Comparison of ENCODE assay signal across 2 cellular contexts in the genomic region with DNA sequence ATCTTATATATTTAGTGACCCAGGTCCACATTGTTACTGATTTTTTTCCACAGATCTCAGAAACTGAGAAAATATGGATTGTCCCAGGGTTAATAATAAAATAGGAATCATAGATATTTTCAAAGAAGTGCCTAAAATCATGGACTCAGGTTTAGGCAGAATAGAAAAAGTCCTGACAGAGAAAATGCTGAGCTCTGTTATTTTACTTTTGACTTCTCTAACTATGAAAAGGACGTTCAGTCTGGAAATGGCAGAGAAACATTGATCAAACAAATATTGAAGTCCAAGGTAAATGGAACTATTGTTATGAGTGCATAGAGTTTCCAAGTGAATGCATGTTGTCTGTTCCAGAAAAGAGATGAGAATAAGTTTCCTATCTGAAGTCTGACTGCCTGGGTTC.
TF ChIP-seq lines count a peak whose summit lies in the region.

No MANE protein-coding gene starts in this region.

TF ChIP-seq in HepG2, 621 proteins besides CTCF, POLR2A, EP300 and RAD21 (continued from another document):
- TF ChIP-seq ZBTB14 (CRISPR knock-in tag; IDR thresholded peaks at IDR 0.05) (no peak), U2AF2 (IDR thresholded peaks at IDR 0.05; ENCODE audit: low read depth, low read length) (no peak), ISL2 (CRISPR knock-in tag; IDR thresholded peaks at IDR 0.05) (no peak), KMT2A (CRISPR knock-in tag; IDR thresholded peaks at IDR 0.05) (no peak), ZNF788 (CRISPR knock-in tag; IDR thresholded peaks at IDR 0.05; ENCODE audit: borderline replicate concordance) (no peak), MAFF (IDR thresholded peaks at IDR 0.05; ENCODE audit: low read depth, low read length) (peak; percentile 71; the same call in 1 of the 2 replicates), TAF1 (CRISPR knock-in tag; IDR thresholded peaks at IDR 0.05) (no peak), ZNF207 (IDR thresholded peaks at IDR 0.05; ENCODE audit: borderline replicate concordance) (no peak), ZNF317 (CRISPR knock-in tag; IDR thresholded peaks at IDR 0.05) (0 out of 2 replicates have a peak, but pooled peaks have one; percentile 39)
- TF ChIP-seq, protein P1, sequence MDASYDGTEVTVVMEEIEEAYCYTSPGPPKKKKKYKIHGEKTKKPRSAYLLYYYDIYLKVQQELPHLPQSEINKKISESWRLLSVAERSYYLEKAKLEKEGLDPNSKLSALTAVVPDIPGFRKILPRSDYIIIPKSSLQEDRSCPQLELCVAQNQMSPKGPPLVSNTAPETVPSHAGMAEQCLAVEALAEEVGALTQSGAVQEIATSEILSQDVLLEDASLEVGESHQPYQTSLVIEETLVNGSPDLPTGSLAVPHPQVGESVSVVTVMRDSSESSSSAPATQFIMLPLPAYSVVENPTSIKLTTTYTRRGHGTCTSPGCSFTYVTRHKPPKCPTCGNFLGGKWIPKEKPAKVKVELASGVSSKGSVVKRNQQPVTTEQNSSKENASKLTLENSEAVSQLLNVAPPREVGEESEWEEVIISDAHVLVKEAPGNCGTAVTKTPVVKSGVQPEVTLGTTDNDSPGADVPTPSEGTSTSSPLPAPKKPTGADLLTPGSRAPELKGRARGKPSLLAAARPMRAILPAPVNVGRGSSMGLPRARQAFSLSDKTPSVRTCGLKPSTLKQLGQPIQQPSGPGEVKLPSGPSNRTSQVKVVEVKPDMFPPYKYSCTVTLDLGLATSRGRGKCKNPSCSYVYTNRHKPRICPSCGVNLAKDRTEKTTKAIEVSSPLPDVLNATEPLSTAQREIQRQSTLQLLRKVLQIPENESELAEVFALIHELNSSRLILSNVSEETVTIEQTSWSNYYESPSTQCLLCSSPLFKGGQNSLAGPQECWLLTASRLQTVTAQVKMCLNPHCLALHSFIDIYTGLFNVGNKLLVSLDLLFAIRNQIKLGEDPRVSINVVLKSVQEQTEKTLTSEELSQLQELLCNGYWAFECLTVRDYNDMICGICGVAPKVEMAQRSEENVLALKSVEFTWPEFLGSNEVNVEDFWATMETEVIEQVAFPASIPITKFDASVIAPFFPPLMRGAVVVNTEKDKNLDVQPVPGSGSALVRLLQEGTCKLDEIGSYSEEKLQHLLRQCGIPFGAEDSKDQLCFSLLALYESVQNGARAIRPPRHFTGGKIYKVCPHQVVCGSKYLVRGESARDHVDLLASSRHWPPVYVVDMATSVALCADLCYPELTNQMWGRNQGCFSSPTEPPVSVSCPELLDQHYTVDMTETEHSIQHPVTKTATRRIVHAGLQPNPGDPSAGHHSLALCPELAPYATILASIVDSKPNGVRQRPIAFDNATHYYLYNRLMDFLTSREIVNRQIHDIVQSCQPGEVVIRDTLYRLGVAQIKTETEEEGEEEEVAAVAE (CRISPR knock-in tag; IDR thresholded peaks at IDR 0.05; ENCODE audit: borderline replicate concordance), result no peak
- TF ChIP-seq, protein P2, sequence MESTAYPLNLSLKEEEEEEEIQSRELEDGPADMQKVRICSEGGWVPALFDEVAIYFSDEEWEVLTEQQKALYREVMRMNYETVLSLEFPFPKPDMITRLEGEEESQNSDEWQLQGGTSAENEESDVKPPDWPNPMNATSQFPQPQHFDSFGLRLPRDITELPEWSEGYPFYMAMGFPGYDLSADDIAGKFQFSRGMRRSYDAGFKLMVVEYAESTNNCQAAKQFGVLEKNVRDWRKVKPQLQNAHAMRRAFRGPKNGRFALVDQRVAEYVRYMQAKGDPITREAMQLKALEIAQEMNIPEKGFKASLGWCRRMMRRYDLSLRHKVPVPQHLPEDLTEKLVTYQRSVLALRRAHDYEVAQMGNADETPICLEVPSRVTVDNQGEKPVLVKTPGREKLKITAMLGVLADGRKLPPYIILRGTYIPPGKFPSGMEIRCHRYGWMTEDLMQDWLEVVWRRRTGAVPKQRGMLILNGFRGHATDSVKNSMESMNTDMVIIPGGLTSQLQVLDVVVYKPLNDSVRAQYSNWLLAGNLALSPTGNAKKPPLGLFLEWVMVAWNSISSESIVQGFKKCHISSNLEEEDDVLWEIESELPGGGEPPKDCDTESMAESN (CRISPR knock-in tag; conservative IDR thresholded peaks at IDR 0.05), result no peak
- TF ChIP-seq, protein P3, sequence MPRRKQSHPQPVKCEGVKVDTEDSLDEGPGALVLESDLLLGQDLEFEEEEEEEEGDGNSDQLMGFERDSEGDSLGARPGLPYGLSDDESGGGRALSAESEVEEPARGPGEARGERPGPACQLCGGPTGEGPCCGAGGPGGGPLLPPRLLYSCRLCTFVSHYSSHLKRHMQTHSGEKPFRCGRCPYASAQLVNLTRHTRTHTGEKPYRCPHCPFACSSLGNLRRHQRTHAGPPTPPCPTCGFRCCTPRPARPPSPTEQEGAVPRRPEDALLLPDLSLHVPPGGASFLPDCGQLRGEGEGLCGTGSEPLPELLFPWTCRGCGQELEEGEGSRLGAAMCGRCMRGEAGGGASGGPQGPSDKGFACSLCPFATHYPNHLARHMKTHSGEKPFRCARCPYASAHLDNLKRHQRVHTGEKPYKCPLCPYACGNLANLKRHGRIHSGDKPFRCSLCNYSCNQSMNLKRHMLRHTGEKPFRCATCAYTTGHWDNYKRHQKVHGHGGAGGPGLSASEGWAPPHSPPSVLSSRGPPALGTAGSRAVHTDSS (CRISPR knock-in tag; conservative IDR thresholded peaks at IDR 0.05), result no peak

TF ChIP-seq in K562, 482 proteins besides CTCF, POLR2A, EP300 and RAD21 (continued from another document):
- TF ChIP-seq DLX4 (CRISPR knock-in tag; IDR thresholded peaks at IDR 0.05) (no peak), C11orf30 (IDR thresholded peaks at IDR 0.05; ENCODE audit: low read depth) (peak; percentile 33; the same call in 1 of the 2 replicates), MAFF (IDR thresholded peaks at IDR 0.05; ENCODE audit: low read length) (0 out of 2 replicates have a peak, but pooled peaks have one; percentile 9), ZNF408 (CRISPR knock-in tag; IDR thresholded peaks at IDR 0.05; ENCODE audit: low read depth) (no peak)
TF ChIP-seq in K562: peak in this region for 3.
